ENCODE assay signal across 1 cellular context in the genomic region with DNA sequence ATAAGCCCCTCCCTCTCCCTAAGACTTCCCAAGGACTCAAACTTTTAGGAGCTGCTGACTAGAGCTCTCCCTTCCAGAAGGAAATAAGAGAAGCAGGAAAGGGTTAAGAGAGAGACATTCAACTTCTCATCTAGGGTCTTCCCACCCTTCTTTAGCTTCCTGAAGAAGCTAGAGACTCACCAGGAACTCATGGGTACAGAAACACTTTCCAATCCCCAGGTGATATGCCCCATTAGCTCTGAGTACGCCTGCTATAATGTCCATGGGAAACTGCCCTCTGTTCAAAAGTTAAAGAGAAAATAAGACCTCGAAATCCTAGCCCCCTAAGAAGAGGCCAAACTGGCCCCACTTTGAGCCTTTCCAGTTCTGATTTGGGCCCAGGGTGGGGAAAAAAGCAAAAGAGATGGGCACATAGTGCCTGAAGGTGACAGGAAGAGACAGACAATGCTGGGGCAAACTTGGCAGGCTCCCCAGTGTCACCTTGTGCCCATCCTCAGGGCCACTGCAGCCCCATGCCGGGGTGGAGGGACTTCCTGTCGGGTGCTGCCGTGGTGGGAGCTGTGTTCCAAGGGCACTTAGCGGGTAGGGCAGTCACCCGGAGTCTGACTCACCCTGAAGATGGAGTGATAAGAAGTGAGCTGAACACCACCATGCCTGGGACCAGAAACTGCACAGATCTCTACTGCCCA.
TF ChIP-seq lines count a peak whose summit lies in the region.

No MANE protein-coding gene starts in this region.

TF ChIP-seq in GM12878, 131 proteins besides CTCF, POLR2A, EP300 and RAD21:
- TF ChIP-seq CBX5 (IDR thresholded peaks at IDR 0.05; ENCODE audit: low read depth) (no peak), BRCA1 (IDR thresholded peaks at IDR 0.05; ENCODE audit: low read depth, low read length) (no peak), LARP7 (IDR thresholded peaks at IDR 0.05) (0 out of 2 replicates have a peak, but pooled peaks have one; percentile 36)
- TF ChIP-seq, protein P1, sequence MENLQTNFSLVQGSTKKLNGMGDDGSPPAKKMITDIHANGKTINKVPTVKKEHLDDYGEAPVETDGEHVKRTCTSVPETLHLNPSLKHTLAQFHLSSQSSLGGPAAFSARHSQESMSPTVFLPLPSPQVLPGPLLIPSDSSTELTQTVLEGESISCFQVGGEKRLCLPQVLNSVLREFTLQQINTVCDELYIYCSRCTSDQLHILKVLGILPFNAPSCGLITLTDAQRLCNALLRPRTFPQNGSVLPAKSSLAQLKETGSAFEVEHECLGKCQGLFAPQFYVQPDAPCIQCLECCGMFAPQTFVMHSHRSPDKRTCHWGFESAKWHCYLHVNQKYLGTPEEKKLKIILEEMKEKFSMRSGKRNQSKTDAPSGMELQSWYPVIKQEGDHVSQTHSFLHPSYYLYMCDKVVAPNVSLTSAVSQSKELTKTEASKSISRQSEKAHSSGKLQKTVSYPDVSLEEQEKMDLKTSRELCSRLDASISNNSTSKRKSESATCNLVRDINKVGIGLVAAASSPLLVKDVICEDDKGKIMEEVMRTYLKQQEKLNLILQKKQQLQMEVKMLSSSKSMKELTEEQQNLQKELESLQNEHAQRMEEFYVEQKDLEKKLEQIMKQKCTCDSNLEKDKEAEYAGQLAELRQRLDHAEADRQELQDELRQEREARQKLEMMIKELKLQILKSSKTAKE (IDR thresholded peaks at IDR 0.05; ENCODE audit: low read depth, poor library complexity, severe bottlenecking) = no peak
